Comparison of ENCODE assay signal across 14 cellular contexts in the genomic region with DNA sequence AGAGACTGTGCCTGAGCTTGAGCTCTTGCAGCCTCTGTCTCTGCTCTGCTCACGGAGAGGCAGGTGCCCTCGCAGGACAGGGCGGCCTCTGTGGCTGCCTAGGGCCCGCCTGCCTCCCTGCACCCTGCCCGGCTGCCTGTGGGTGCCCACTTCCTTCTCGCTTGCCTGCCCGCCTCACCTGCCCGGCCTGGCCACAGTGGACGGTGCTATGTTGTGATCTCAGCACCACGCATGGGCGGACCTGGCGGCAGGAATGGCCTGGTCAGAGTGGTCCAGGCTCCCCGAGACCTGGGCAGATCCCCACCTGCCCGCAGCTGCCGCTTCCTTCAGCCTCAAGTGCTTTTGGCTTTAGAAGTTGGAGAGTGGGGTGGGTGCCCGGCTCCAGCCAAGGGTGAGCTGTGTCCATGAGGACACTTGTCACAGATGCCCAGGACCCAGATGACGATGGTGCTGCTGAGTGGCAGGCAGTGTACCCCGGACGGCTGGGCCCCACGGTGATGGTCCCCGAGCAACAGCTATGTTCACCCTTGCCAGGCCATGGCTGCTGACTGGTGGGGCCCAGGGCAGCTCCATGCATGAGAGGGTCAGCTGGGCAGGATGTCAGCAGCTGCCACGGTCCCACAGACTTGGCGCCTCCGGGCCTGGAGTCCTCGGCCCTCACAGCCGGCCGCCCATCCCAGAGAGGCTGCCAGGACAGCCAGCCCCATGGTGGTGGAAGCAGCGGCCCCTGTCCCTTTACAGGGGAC. TPM values are rescaled to one million over a fixed set of nuclear protein-coding genes. Genes with fewer than 3 reads are reported as not detected.
DNase-seq lines count a peak whose midpoint lies in the region; ATAC-seq, FAIRE-seq and TF ChIP-seq lines count a peak whose summit lies in the region.
"Had no signal": no experiment of that assay in that cellular context is flagged by ENCODE, and none has a peak within 500 bp of the region (broad histone marks: within the 10 kb centered on the region; RNA-seq: fewer than 3 reads in every experiment).

No MANE protein-coding gene starts in this region.

- in situ Hi-C loops in Panc1 (cut with HindIII; ENCODE audit: low pct_unique_long_range_greater_than_20kb, low sequenced_read_pairs), result no loop called here

- H3K27ac ChIP-seq in Panc1 (ENCODE audit: low read length), result peak overlapping the region; percentile 76
- no peak overlapping the region for H3K27ac ChIP-seq in kidney (ENCODE audit: low read depth in 2 of 2, low read length in 2 of 2)

- no peaks in the 10 kb centered on the region for H3K36me3 ChIP-seq in Panc1 (ENCODE audit: control insufficient read depth, insufficient read depth, low read length)
- no peaks in the 10 kb centered on the region for H3K36me3 ChIP-seq in kidney (ENCODE audit: control insufficient read depth in 1 of 2, insufficient read depth in 2 of 2, low read length in 2 of 2)

- DNase-seq in D341Med (ENCODE audit: low spot score) (peak; percentile 21), Panc1 (ENCODE audit: low read depth, low spot score) (no peak), kidney (peak; percentile 74), sciatic nerve (ENCODE audit: low spot score) (peak; percentile 53)
- no peak for DNase-seq in naive thymus-derived CD8-positive, alpha-beta T cell
- DNase-seq: NCI-H2081 treated with DMSO at 0.1 percent for 48 hours; SIG-M5; stimulated activated CD4-positive, alpha-beta T cell treated with anti-CD3 and anti-CD28 coated beads, Interleukin-2, amount 100 ng/mL, for 24 hours had no signal

- CTCF ChIA-PET in Panc1 (lab: Charles Lee), result no interaction called here

- H3K4me1 ChIP-seq in Panc1 (ENCODE audit: control insufficient read depth, insufficient read depth, low read length) (peaks cover 38% of the 10 kb centered on the region), kidney (ENCODE audit: control insufficient read depth in 1 of 2, insufficient read depth in 1 of 2, low read depth in 1 of 2, low read length in 2 of 2) (peaks cover 0 to 6% of the 10 kb centered on the region in 2 donors)

- H3K9ac ChIP-seq in kidney (ENCODE audit: low read length in 2 of 2), result no peak overlapping the region

- peak overlapping the region in 1 of 10 donors; percentile 38 for H3K27ac Mint-ChIP-seq in naive thymus-derived CD8-positive, alpha-beta T cell
- H3K27ac Mint-ChIP-seq: CD4-positive, alpha-beta T cell had no signal

- BruUV-seq in Panc1 (replicated peaks; lab: Mats Ljungman, UMichigan), result no TSS peak

- ATAC-seq in Panc1 (peak; percentile 31), sciatic nerve (no peak), HG03342 (IDR thresholded peaks at IDR 0.05; ENCODE audit: unreplicated experiment) (no peak), GM21360 (IDR thresholded peaks at IDR 0.05; ENCODE audit: unreplicated experiment) (no peak)
- ATAC-seq in naive thymus-derived CD8-positive, alpha-beta T cell, result no peak

- H3K9me3 ChIP-seq in Panc1 (ENCODE audit: control insufficient read depth, insufficient read depth, low read depth, low read length) (no peaks in the 10 kb centered on the region), kidney (ENCODE audit: control insufficient read depth in 1 of 2, low read length in 2 of 2) (no peaks in the 10 kb centered on the region)

- no peaks in the 10 kb centered on the region for H3K27me3 ChIP-seq in Panc1 (ENCODE audit: control insufficient read depth, insufficient read depth, low read length)

- TF ChIP-seq CTCF in Panc1 (IDR thresholded peaks at IDR 0.05), result no peak
- no peak for TF ChIP-seq CTCF in kidney (IDR thresholded peaks at IDR 0.05; ENCODE audit: borderline replicate concordance, extremely low read depth, insufficient read depth)

- no peaks in the 10 kb centered on the region for H3K27me3 Mint-ChIP-seq in naive thymus-derived CD8-positive, alpha-beta T cell
- H3K27me3 Mint-ChIP-seq: CD4-positive, alpha-beta T cell had no signal

- intact Hi-C loops in Panc1 (cut with micrococcal nuclease; ENCODE audit: unreplicated experiment), result no loop called here
- intact Hi-C loops in kidney (cut with DNase I), result no loop called here
- intact Hi-C loops in sciatic nerve (cut with DNase I), result no loop called here

- peaks cover 0 to 2% (median 0%) of the 10 kb centered on the region in 3 donors for H3K36me3 Mint-ChIP-seq in naive thymus-derived CD8-positive, alpha-beta T cell

- peaks cover 2 to 20% (median 9%) of the 10 kb centered on the region in 4 donors for H3K4me1 Mint-ChIP-seq in naive thymus-derived CD8-positive, alpha-beta T cell

- no peak for FAIRE-seq in kidney (lab: Jason Lieb, UNC)
- FAIRE-seq: GM12891 had no signal

- no peak overlapping the region for H3K4me3 Mint-ChIP-seq in naive thymus-derived CD8-positive, alpha-beta T cell
- H3K4me3 Mint-ChIP-seq: CD4-positive, alpha-beta T cell had no signal

- POLR2A ChIA-PET in Panc1 (lab: Charles Lee), result no interaction called here
- POLR2A ChIA-PET in naive thymus-derived CD8-positive, alpha-beta T cell (lab: Charles Lee), result no interaction called here

- H3K9me3 Mint-ChIP-seq in naive thymus-derived CD8-positive, alpha-beta T cell, result no peaks in the 10 kb centered on the region
- H3K9me3 Mint-ChIP-seq: CD4-positive, alpha-beta T cell had no signal

- H3K4me3 ChIP-seq in Panc1 (ENCODE audit: low read depth in 2 of 2, low read length in 2 of 2) (no peak overlapping the region), kidney (ENCODE audit: low read length in 2 of 2) (no peak overlapping the region)

RNA-seq across cellular contexts. Expression of gene RTP5, which starts 25.3 kb away (rescaled TPM):
- total RNA-seq in Panc1 (2021; ENCODE audit: unreplicated experiment), result not detected
- polyA plus RNA-seq in Panc1 (2012; ENCODE audit: insufficient read length), result not detected
- 0.13 TPM for total RNA-seq in kidney
- not detected for polyA plus RNA-seq in kidney (ENCODE audit: insufficient read depth, low read depth, low replicate concordance)
- not detected for total RNA-seq in sciatic nerve
- not detected for total RNA-seq in naive thymus-derived CD8-positive, alpha-beta T cell
- polyA plus RNA-seq in naive thymus-derived CD8-positive, alpha-beta T cell, result not detected
- total RNA-seq: dermis microvascular lymphatic vessel endothelial cell, pulmonary artery endothelial cell had no signal

RNA-seq across cellular contexts. Expression of gene PDCD1, which starts 36.2 kb away (rescaled TPM):
- total RNA-seq in Panc1 (2021; ENCODE audit: unreplicated experiment), result 0.15 TPM
- 0.29 TPM for polyA plus RNA-seq in Panc1 (2012; ENCODE audit: insufficient read length)
- 1.6 TPM for total RNA-seq in kidney
- polyA plus RNA-seq in kidney (ENCODE audit: insufficient read depth, low read depth, low replicate concordance), result 0.49 TPM
- 0.27 TPM for total RNA-seq in sciatic nerve
- under 1 TPM; 0.23 to 0.47 TPM for total RNA-seq in naive thymus-derived CD8-positive, alpha-beta T cell
- 1 to 10 TPM in 1 of 3 donors, under 1 TPM in 2; 0.15 to 6.0 (median 0.60) TPM for polyA plus RNA-seq in naive thymus-derived CD8-positive, alpha-beta T cell
- total RNA-seq: dermis microvascular lymphatic vessel endothelial cell, pulmonary artery endothelial cell had no signal

Comparison
In these comparisons a context has a peak if more than half of its experiments do, and no peak if none do; other contexts are left out.
1. DNase-seq: peak in D341Med (single experiment), kidney (single experiment) and sciatic nerve (single experiment); none in Panc1 (single experiment) and naive thymus-derived CD8-positive, alpha-beta T cell (0 of 10).